ENCODE assay signal across 18 cellular contexts in the genomic region with DNA sequence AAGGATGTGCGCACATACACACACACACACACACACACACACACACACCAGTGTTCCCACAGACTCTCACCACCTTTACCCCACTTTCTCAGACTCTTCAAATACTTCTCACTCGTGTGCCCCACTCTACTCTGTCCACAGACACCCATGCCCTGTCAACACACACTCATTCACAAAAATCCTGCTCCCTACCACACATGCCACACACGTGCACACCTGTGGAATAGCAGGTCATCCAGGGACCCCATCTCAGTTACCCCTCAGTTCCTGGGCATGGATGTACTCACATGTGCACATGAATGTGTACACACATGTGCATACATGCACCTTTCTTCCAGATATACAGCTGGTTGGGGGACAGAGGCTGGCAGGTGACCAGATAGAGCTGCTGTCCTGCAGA.
DNase-seq lines count a peak whose midpoint lies in the region; FAIRE-seq and TF ChIP-seq lines count a peak whose summit lies in the region.
"Had no signal": no experiment of that assay in that cellular context is flagged by ENCODE, and none has a peak within 500 bp of the region (broad histone marks: within the 10 kb centered on the region; RNA-seq: fewer than 3 reads in every experiment).

No MANE protein-coding gene starts in this region.

- DNase-seq in cardiac septum (ENCODE audit: low spot score) (peak; percentile 35), left ventricle myocardium inferior (no peak), H1 (ENCODE audit: low read depth in 1 of 2, low spot score in 2 of 2) (no peak), neuronal stem cell (ENCODE audit: low spot score) (no peak), NCI-H526 (lab: John Stamatoyannopoulos, UW) (no peak), NCI-H128 (lab: John Stamatoyannopoulos, UW; ENCODE audit: unreplicated experiment) (no peak), spleen (no peak)
- DNase-seq: CD8-positive, alpha-beta T cell; DMS 273 treated with DMSO at 0.1 percent for 48 hours; HCEC 1CT; HFFc6 had no signal

- intact Hi-C loops in cardiac septum (cut with DNase I), result no loop called here
- intact Hi-C loops in left ventricle myocardium inferior (cut with micrococcal nuclease), result no loop called here
- intact Hi-C loops in spleen (cut with DNase I; ENCODE audit: low total_unique reads), result loop anchor here (10.0 kb wide), 1 partner anchor 141 kb away; the partner anchor contains the start of gene EMX2

- H2BK20ac ChIP-seq in H1 (ENCODE audit: low read length), result no peak overlapping the region

- H2BK120ac ChIP-seq in H1 (replicated peaks; ENCODE audit: low read depth, low read length), result no peak overlapping the region
- H2BK120ac ChIP-seq in neuronal stem cell (ENCODE audit: low read depth, low read length), result no peak overlapping the region

- H3K18ac ChIP-seq in H1 (ENCODE audit: extremely low read depth, low read length), result no peak overlapping the region
- H3K18ac ChIP-seq in neuronal stem cell (ENCODE audit: low read length), result no peak overlapping the region

- H2AK5ac ChIP-seq in H1 (ENCODE audit: low read depth, low read length), result no peak overlapping the region
- peak overlapping the region; percentile 41 for H2AK5ac ChIP-seq in neuronal stem cell (ENCODE audit: low read depth, low read length)

- no peak for TF ChIP-seq EP300 in H1 (IDR thresholded peaks at IDR 0.05; ENCODE audit: borderline replicate concordance in 1 of 2, low read depth in 2 of 2, low read length in 2 of 2)

- H3K79me2 ChIP-seq in H1 (ENCODE audit: control insufficient read depth in 1 of 2, insufficient read depth in 2 of 2, low read length in 2 of 2), result no peaks in the 10 kb centered on the region

- H3K4me3 ChIP-seq in left ventricle myocardium inferior, result no peak overlapping the region
- H3K4me3 ChIP-seq in HEK293 (ENCODE audit: low read depth, low read length), result no peak overlapping the region
- no peak overlapping the region for H3K4me3 ChIP-seq in H1 (ENCODE audit: extremely low read depth in 1 of 4, insufficient read depth in 2 of 4, low read depth in 3 of 4, low read length in 4 of 4)
- no peak overlapping the region for H3K4me3 ChIP-seq in neuronal stem cell (ENCODE audit: low read length in 2 of 2)
- no peak overlapping the region for H3K4me3 ChIP-seq in spleen
- H3K4me3 ChIP-seq: BLaER1 treated with 17β-estradiol and CSF1 and Interleukin-3, amounts not matched to agents 10 nM and 100 nM had no signal

- H3K79me1 ChIP-seq in H1 (ENCODE audit: low read depth, low read length) (no peaks in the 10 kb centered on the region), neuronal stem cell (ENCODE audit: low read depth, low read length) (no peaks in the 10 kb centered on the region)

- no peak overlapping the region for H2BK5ac ChIP-seq in H1 (ENCODE audit: low read depth, low read length)
- no peak overlapping the region for H2BK5ac ChIP-seq in neuronal stem cell (ENCODE audit: low read length)

- H3K23ac ChIP-seq in H1 (ENCODE audit: insufficient read length), result no peak overlapping the region
- H3K23ac ChIP-seq in neuronal stem cell (ENCODE audit: low read depth, low read length, poor library complexity), result no peak overlapping the region

- H3K27ac ChIP-seq in left ventricle myocardium inferior (replicated peaks), result no peak overlapping the region
- H3K27ac ChIP-seq in HEK293 (ENCODE audit: extremely low read depth, low read depth, low read length), result no peak overlapping the region
- H3K27ac ChIP-seq in H1 (ENCODE audit: low read depth, low read length), result no peak overlapping the region
- no peak overlapping the region for H3K27ac ChIP-seq in neuronal stem cell (replicated peaks; ENCODE audit: low read length)
- H3K27ac ChIP-seq in spleen, result no peak overlapping the region
- H3K27ac ChIP-seq: BLaER1 treated with 17β-estradiol and CSF1 and Interleukin-3, amounts not matched to agents 10 nM and 100 nM; GM23248 had no signal

- no peak overlapping the region for H4K91ac ChIP-seq in H1 (replicated peaks; ENCODE audit: insufficient read length, low read length)
- H4K91ac ChIP-seq in neuronal stem cell (ENCODE audit: low read depth, low read length, poor library complexity), result no peak overlapping the region

- peaks cover 64% of the 10 kb centered on the region for H3K27me3 ChIP-seq in left ventricle myocardium inferior (ENCODE audit: low read depth)
- no peaks in the 10 kb centered on the region for H3K27me3 ChIP-seq in H1 (replicated peaks in 1 of 4; ENCODE audit: control insufficient read depth in 3 of 4, extremely low read depth in 1 of 4, insufficient read depth in 3 of 4, low read length in 3 of 4)
- peaks cover 0 to 4% (median 0%) of the 10 kb centered on the region in 3 experiments for H3K27me3 ChIP-seq in neuronal stem cell (ENCODE audit: control insufficient read depth in 3 of 3, insufficient read depth in 3 of 3, low read depth in 1 of 3, low read length in 3 of 3)
- H3K27me3 ChIP-seq in spleen (replicated peaks in 1 of 7), result peaks cover 0 to 44% (median 0%) of the 10 kb centered on the region in 7 donors
- H3K27me3 ChIP-seq: BLaER1 treated with 17β-estradiol and CSF1 and Interleukin-3, amounts not matched to agents 10 nM and 100 nM had no signal

- H3K14ac ChIP-seq in H1 (ENCODE audit: insufficient read length) (no peak overlapping the region), neuronal stem cell (ENCODE audit: low read length) (no peak overlapping the region)

- no peak for FAIRE-seq in H1 (lab: Jason Lieb, UNC)
- FAIRE-seq: G401.6, GM12891, GM19239, H54 had no signal

- H2AFZ ChIP-seq in H1 (ENCODE audit: low read length) (no peak overlapping the region), neuronal stem cell (ENCODE audit: low read length) (no peak overlapping the region)

- H4K5ac ChIP-seq in H1 (ENCODE audit: insufficient read length, low read depth, low read length), result no peak overlapping the region

- no peaks in the 10 kb centered on the region for H4K20me1 ChIP-seq in H1 (replicated peaks in 1 of 2; ENCODE audit: control insufficient read depth in 1 of 2, insufficient read depth in 2 of 2, low read length in 2 of 2)
- H4K20me1 ChIP-seq: BLaER1 treated with 17β-estradiol and CSF1 and Interleukin-3, amounts not matched to agents 10 nM and 100 nM had no signal

- H2BK12ac ChIP-seq in H1 (ENCODE audit: low read depth, low read length) (no peak overlapping the region), neuronal stem cell (ENCODE audit: low read length) (peak overlapping the region; percentile 5)

- H3K9ac ChIP-seq in H1 (replicated peaks in 1 of 4; ENCODE audit: extremely low read depth in 1 of 4, low read depth in 3 of 4, low read length in 3 of 4) (no peak overlapping the region), neuronal stem cell (ENCODE audit: low read depth, low read length, poor library complexity) (no peak overlapping the region)
- H3K9ac ChIP-seq: BLaER1 treated with 17β-estradiol and CSF1 and Interleukin-3, amounts not matched to agents 10 nM and 100 nM had no signal

- peak overlapping the region; percentile 14; the same call in 1 of the 2 replicates for H4K8ac ChIP-seq in H1 (ENCODE audit: extremely low read depth, insufficient read depth, low read length)
- no peak overlapping the region for H4K8ac ChIP-seq in neuronal stem cell (ENCODE audit: low read depth, low read length)

- POLR2A ChIA-PET in HEK293 (lab: Yijun Ruan, JAX) (interaction anchor here (0.5 kb wide), 1 partner anchor 142 kb away, joined by 3 read pairs; no protein-coding TSS in a partner anchor), H1 (lab: Charles Lee; ENCODE audit: partially characterized antibody) (no interaction called here)

- H3K4me1 ChIP-seq in left ventricle myocardium inferior (peaks cover 4% of the 10 kb centered on the region), HEK293 (ENCODE audit: control insufficient read depth, insufficient read depth, low read length) (no peaks in the 10 kb centered on the region), H1 (replicated peaks in 1 of 4; ENCODE audit: control insufficient read depth in 3 of 4, insufficient read depth in 4 of 4, low read length in 3 of 4) (peaks cover 0 to 3% (median 0%) of the 10 kb centered on the region in 4 experiments; a peak in 2 of 7 replicates), neuronal stem cell (ENCODE audit: control insufficient read depth in 2 of 2, insufficient read depth in 1 of 2, low read depth in 1 of 2, low read length in 2 of 2) (peaks cover 0 to 8% of the 10 kb centered on the region in 2 donors), spleen (peaks cover 0 to 10% (median 0%) of the 10 kb centered on the region in 6 donors)
- H3K4me1 ChIP-seq: BLaER1 treated with 17β-estradiol and CSF1 and Interleukin-3, amounts not matched to agents 10 nM and 100 nM had no signal

- no peak overlapping the region for H3K4ac ChIP-seq in H1 (replicated peaks; ENCODE audit: insufficient read length, low read depth, low read length)
- no peak overlapping the region for H3K4ac ChIP-seq in neuronal stem cell (ENCODE audit: low read length)

- H2BK15ac ChIP-seq in H1 (ENCODE audit: low read length) (no peak overlapping the region), neuronal stem cell (ENCODE audit: low read length) (peak overlapping the region; percentile 30)

- WGBS in H1 (ENCODE audit: extremely low coverage in 1 of 2, insufficient coverage in 1 of 2, insufficient read length in 1 of 2, insufficient replicate concordance in 2 of 2, low coverage in 1 of 2, low lambda C conversion rate in 2 of 2, missing lambda C conversion rate in 1 of 2), 2 experiments, result 83% methylated on average over 2 of the region's 3 CpGs; no CpG with 5 or more reads in 1 of the 2 experiments
- WGBS in neuronal stem cell (ENCODE audit: extremely low coverage in 2 of 2, insufficient read length in 2 of 2, insufficient replicate concordance in 1 of 2), 2 donors, result no CpG with 5 or more reads among the region's 3 CpGs
- WGBS in spleen, 5 donors, result 62 to 77% (median 71%) methylated on average over 3 of the region's 3 CpGs

- H3K36me3 ChIP-seq in left ventricle myocardium inferior (no peaks in the 10 kb centered on the region), HEK293 (ENCODE audit: control insufficient read depth in 2 of 2, insufficient read depth in 1 of 2, low read length in 2 of 2) (no peaks in the 10 kb centered on the region), H1 (ENCODE audit: control insufficient read depth in 2 of 4, insufficient read depth in 4 of 4, low read length in 3 of 4) (no peaks in the 10 kb centered on the region), neuronal stem cell (replicated peaks in 1 of 2; ENCODE audit: control insufficient read depth in 2 of 2, insufficient read depth in 2 of 2, low read length in 2 of 2) (no peaks in the 10 kb centered on the region), spleen (no peaks in the 10 kb centered on the region)
- H3K36me3 ChIP-seq: BLaER1 treated with 17β-estradiol and CSF1 and Interleukin-3, amounts not matched to agents 10 nM and 100 nM had no signal

- H3K56ac ChIP-seq in H1 (replicated peaks; ENCODE audit: insufficient read length, low read depth, low read length), result no peak overlapping the region

- TF ChIP-seq POLR2A in H1 (IDR thresholded peaks at IDR 0.05; ENCODE audit: control extremely low read depth in 1 of 2, low read depth in 2 of 2, low read length in 2 of 2) (no peak), spleen (IDR thresholded peaks at IDR 0.05) (no peak)

- peaks cover 3% of the 10 kb centered on the region; the same call in 1 of the 2 replicates for H3K23me2 ChIP-seq in H1 (ENCODE audit: low read depth, low read length)

- H3K9me3 ChIP-seq in left ventricle myocardium inferior (replicated peaks), result no peaks in the 10 kb centered on the region
- no peaks in the 10 kb centered on the region for H3K9me3 ChIP-seq in HEK293 (ENCODE audit: control insufficient read depth, insufficient read depth, low read depth, low read length)
- no peaks in the 10 kb centered on the region for H3K9me3 ChIP-seq in H1 (ENCODE audit: insufficient read depth in 2 of 2, low read depth in 1 of 2, low read length in 1 of 2)
- H3K9me3 ChIP-seq in neuronal stem cell (replicated peaks in 1 of 2; ENCODE audit: control insufficient read depth in 2 of 2, insufficient read depth in 1 of 2, low read depth in 1 of 2, low read length in 2 of 2), result no peaks in the 10 kb centered on the region
- H3K9me3 ChIP-seq in spleen, result no peaks in the 10 kb centered on the region
- H3K9me3 ChIP-seq: BLaER1 treated with 17β-estradiol and CSF1 and Interleukin-3, amounts not matched to agents 10 nM and 100 nM had no signal

- TF ChIP-seq CTCF in left ventricle myocardium inferior (IDR thresholded peaks at IDR 0.05; ENCODE audit: borderline replicate concordance) (no peak), HEK293 (tag by site-specific recombination; IDR thresholded peaks at IDR 0.05) (no peak), H1 (IDR thresholded peaks at IDR 0.05; ENCODE audit: control extremely low read depth in 1 of 3, insufficient read depth in 1 of 3, low read depth in 1 of 3, low read length in 3 of 3) (no peak), spleen (IDR thresholded peaks at IDR 0.05 in 8 of 11, conservative IDR thresholded peaks at IDR 0.05 in 3 of 11) (no peak)

- TF ChIP-seq RAD21 in H1 (IDR thresholded peaks at IDR 0.05 in 1 of 2, conservative IDR thresholded peaks at IDR 0.05 in 1 of 2; ENCODE audit: low read depth in 2 of 2, low read length in 2 of 2), result no peak

- H3K4me2 ChIP-seq in H1 (ENCODE audit: insufficient read depth in 1 of 2, low read depth in 2 of 2, low read length in 2 of 2) (no peak overlapping the region), neuronal stem cell (ENCODE audit: insufficient read depth, low read length, poor library complexity, severe bottlenecking) (no peak overlapping the region)
- H3K4me2 ChIP-seq: BLaER1 treated with 17β-estradiol and CSF1 and Interleukin-3, amounts not matched to agents 10 nM and 100 nM had no signal

- CTCF ChIA-PET in HEK293 (lab: Yijun Ruan, JAX), result interaction anchor here (0.5 kb wide), 1 partner anchor 10 kb away, joined by 3 read pairs; no protein-coding TSS in a partner anchor
- CTCF ChIA-PET in H1 (lab: Charles Lee; ENCODE audit: partially characterized antibody), result interaction anchor here (1.0 to 5.9 kb wide), 6 partner anchors 8 to 574 kb away, joined by 3 to 34 read pairs (median 4); partner anchors contain the start of gene EMX2
